Comparison of ENCODE assay signal across 1 cellular context in the genomic region with DNA sequence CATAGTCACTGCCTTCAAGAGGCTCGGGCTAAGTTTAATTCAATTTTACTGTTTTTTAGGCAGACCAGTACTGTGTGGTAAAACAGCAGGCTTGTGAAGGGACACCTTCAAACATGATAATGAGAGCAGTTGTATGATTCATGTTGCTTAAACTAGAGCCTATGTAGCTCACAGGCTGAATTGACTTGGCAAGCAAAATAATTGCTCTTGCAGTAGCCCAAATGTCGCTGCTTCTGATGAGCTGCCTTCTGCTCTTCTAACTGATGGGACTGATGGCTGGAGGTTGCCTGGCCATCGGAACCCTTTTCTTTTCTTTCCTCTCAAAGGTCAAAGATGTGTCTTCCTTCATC.
TF ChIP-seq lines count a peak whose summit lies in the region.

No MANE protein-coding gene starts in this region.

TF ChIP-seq in IMR-90, 13 proteins besides CTCF, POLR2A, EP300 and RAD21:
- TF ChIP-seq ELK1 (IDR thresholded peaks at IDR 0.05; ENCODE audit: borderline replicate concordance, low read depth, low read length) (no peak), BHLHE40 (IDR thresholded peaks at IDR 0.05; ENCODE audit: low read depth, low read length) (no peak), MAFK (IDR thresholded peaks at IDR 0.05; ENCODE audit: low read depth, low read length) (no peak), RCOR1 (IDR thresholded peaks at IDR 0.05; ENCODE audit: insufficient replicate concordance, low read length) (no peak), RFX5 (IDR thresholded peaks at IDR 0.05; ENCODE audit: low read depth, low read length) (no peak), FOS (IDR thresholded peaks at IDR 0.05; ENCODE audit: low read depth, low read length) (no peak), SMC3 (IDR thresholded peaks at IDR 0.05; ENCODE audit: low read depth, low read length) (no peak), NFE2L2 (IDR thresholded peaks at IDR 0.05; ENCODE audit: low read depth, low read length) (no peak), MXI1 (IDR thresholded peaks at IDR 0.05; ENCODE audit: borderline replicate concordance, low read depth, low read length) (no peak), MAZ (IDR thresholded peaks at IDR 0.05; ENCODE audit: borderline replicate concordance, low read depth, low read length) (no peak), CHD1 (IDR thresholded peaks at IDR 0.05; ENCODE audit: low read depth, low read length) (no peak), CEBPB (IDR thresholded peaks at IDR 0.05; ENCODE audit: low read depth, low read length) (no peak)
- TF ChIP-seq, protein P1, sequence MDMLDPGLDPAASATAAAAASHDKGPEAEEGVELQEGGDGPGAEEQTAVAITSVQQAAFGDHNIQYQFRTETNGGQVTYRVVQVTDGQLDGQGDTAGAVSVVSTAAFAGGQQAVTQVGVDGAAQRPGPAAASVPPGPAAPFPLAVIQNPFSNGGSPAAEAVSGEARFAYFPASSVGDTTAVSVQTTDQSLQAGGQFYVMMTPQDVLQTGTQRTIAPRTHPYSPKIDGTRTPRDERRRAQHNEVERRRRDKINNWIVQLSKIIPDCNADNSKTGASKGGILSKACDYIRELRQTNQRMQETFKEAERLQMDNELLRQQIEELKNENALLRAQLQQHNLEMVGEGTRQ (IDR thresholded peaks at IDR 0.05; ENCODE audit: low read depth, low read length): no peak
